7 cellular contexts compared by ENCODE assay signal in genomic region chr2:208879666-208880065, GRCh38.
"Had no signal": no experiment of that assay in that cellular context is flagged by ENCODE, and none has a peak within 500 bp of the region (broad histone marks: within the 10 kb centered on the region; RNA-seq: fewer than 3 reads in every experiment).

No MANE protein-coding gene starts in this region.

- H3K36me3 Mint-ChIP-seq: IgD-negative memory B cell had no signal

- H3K4me1 Mint-ChIP-seq: GM23338, H9, IgD-negative memory B cell had no signal

- H3K9me3 Mint-ChIP-seq: GM23338 had no signal

- ATAC-seq: GM23338, HepG2 had no signal

- H3K4me3 Mint-ChIP-seq: GM23338, H9, IgD-negative memory B cell had no signal

- FAIRE-seq: H1, H54, HepG2 had no signal

- H3K27me3 Mint-ChIP-seq: IgD-negative memory B cell had no signal

- DNase-seq: H9, HCEC 1CT had no signal

- H3K4me2 ChIP-seq: GM23338 had no signal

- H3K4me3 ChIP-seq: GM23338 had no signal

- H2AFZ ChIP-seq: GM23338 had no signal

- H3K27ac Mint-ChIP-seq: GM23338, H9, IgD-negative memory B cell had no signal
